Comparison of ENCODE assay signal across 17 cellular contexts in the genomic region with DNA sequence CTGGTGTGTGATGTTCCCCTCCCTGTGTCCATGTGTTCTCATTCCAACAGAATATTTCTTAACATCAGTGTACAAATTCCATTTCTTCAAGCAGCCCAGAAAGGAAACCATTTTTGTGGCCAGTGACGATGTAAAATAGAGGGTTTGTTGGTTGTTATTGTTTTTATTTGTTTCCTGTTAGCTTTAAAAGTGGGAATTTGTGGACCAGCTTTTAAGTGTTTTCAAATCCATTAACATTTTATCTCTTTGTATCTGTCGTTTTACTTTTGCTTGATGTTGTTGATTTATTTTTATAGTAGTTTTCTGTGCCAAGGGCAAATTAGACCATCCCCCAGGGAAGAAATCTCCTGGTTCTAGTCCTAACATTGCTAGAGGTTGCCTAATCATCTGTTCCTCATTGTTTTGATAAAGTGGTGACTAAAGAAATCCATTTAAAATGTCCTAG.
DNase-seq lines count a peak whose midpoint lies in the region; ATAC-seq and TF ChIP-seq lines count a peak whose summit lies in the region.
"Had no signal": no experiment of that assay in that cellular context is flagged by ENCODE, and none has a peak within 500 bp of the region (broad histone marks: within the 10 kb centered on the region; RNA-seq: fewer than 3 reads in every experiment).

No MANE protein-coding gene starts in this region.

- H3K9me3 ChIP-seq in SJCRH30 (replicated peaks) = peaks cover 9% of the 10 kb centered on the region
- H3K9me3 ChIP-seq: lower lobe of right lung, spleen, thyroid gland had no signal

- ATAC-seq in GM19324 (IDR thresholded peaks at IDR 0.05; ENCODE audit: low FRiP score, unreplicated experiment) (no peak), HG03342 (IDR thresholded peaks at IDR 0.05; ENCODE audit: unreplicated experiment) (no peak)
- ATAC-seq: lower lobe of right lung had no signal

- H3K4me3 ChIP-seq in SJCRH30 (no peak overlapping the region), fibroblast of mammary gland (ENCODE audit: control insufficient read depth, low read depth, low read length) (no peak overlapping the region), skeletal muscle cell (ENCODE audit: low read depth, low read length) (no peak overlapping the region)
- H3K4me3 ChIP-seq: lower lobe of right lung, spleen, thyroid gland had no signal

- TF ChIP-seq CTCF in C4-2B (conservative IDR thresholded peaks at IDR 0.05) = no peak
- TF ChIP-seq CTCF in fibroblast of mammary gland (conservative IDR thresholded peaks at IDR 0.05; ENCODE audit: control insufficient read depth, insufficient read depth, low read depth, low read length) = no peak

- H3K36me3 ChIP-seq in SJCRH30 = peaks cover 3% of the 10 kb centered on the region; the same call in 1 of the 2 replicates

- H3K27ac ChIP-seq in C4-2B = peak overlapping the region; percentile 57; the same call in 1 of the 2 replicates
- peak overlapping the region; percentile 7; the same call in 1 of the 2 replicates for H3K27ac ChIP-seq in SJCRH30
- H3K27ac ChIP-seq: lower lobe of right lung, spleen, thyroid gland had no signal

- peaks cover 53% of the 10 kb centered on the region for H3K4me1 ChIP-seq in SJCRH30
- H3K4me1 ChIP-seq: thyroid gland had no signal

- DNase-seq in SJCRH30 (no peak), fibroblast of mammary gland (ENCODE audit: low read depth) (peak; percentile 79), skeletal muscle cell (ENCODE audit: low read depth) (peak; percentile 45), anterior cingulate cortex (lab: John Stamatoyannopoulos, UW) (no peak), DMS53 (lab: John Stamatoyannopoulos, UW) (no peak)
- DNase-seq: activated CD4-positive, CD25-positive, alpha-beta regulatory T cell; activated CD8-positive, alpha-beta memory T cell treated with anti-CD3 and anti-CD28 coated beads, Interleukin-2, amount 50 U/mL, for 4 hours; activated naive CD4-positive, alpha-beta T cell treated with anti-CD3 and anti-CD28 coated beads, Interleukin-2, amount 50 U/mL, for 16 hours; DND-41; lower lobe of right lung; NCI-H1092 treated with DMSO at 0.1 percent for 48 hours; NCI-H446; spleen; thyroid gland had no signal

- H3K27me3 ChIP-seq in SJCRH30 = no peaks in the 10 kb centered on the region
- H3K27me3 ChIP-seq: spleen, thyroid gland had no signal

Comparison
In these comparisons a context has a peak if more than half of its experiments do, and no peak if none do; other contexts are left out.
1. DNase-seq: peak in fibroblast of mammary gland (single experiment) and skeletal muscle cell (single experiment); none in SJCRH30 (0 of 2), anterior cingulate cortex (0 of 58) and DMS53 (single experiment).